8 cellular contexts compared by ENCODE assay signal in the genomic region with DNA sequence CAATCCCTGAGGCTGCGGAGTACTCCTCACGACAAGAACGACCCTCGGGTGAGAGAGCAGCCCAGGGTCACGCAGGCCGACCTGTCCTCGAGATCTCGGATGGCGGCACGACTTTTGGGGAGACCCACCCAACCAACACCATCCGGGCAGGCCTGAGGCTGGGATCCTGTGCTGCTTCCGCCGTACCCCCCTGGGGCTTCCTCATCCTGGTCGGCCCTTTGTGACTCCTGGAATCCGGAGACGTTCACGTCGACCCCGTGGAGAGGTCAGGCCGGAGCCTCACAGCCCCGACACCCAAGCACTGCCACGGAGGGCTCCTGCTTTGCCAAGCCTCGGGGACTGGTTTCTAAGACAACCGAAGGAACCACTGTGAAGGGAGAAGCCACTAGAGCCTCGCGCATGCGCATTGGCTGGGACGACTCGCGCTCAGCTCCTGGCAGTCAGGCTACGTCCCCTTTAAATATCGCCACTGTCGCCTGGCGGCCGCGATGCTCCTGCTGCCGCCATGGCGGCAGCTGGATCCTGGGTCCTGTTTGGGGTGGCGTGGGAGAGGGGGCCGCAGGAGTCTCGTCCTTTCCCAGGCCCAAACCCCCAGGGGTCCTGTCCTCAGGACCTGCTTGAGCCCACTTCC.
DNase-seq lines count a peak whose midpoint lies in the region; ATAC-seq lines count a peak whose summit lies in the region.
"Not testable (repeated sequence)": the region's sequence is repeated elsewhere in the genome, so short reads cannot be mapped to it uniquely, and the experiment has no call there.

No MANE protein-coding gene starts in this region.

- H3K9me3 Mint-ChIP-seq in activated CD8-positive, alpha-beta T cell treated with anti-CD3 and anti-CD28 coated beads, Interleukin-2, amount 10 ng/mL, durations not matched to agents 7 days and 5 days (ENCODE audit: insufficient read depth); stimulated activated effector memory CD8-positive, alpha-beta T cell treated with anti-CD3 and anti-CD28 coated beads, Interleukin-12 subunit alpha, Interleukin-12 subunit beta, amount 100 ng/mL, for 72 hours: not testable (repeated sequence)

- H3K27me3 Mint-ChIP-seq in activated CD8-positive, alpha-beta T cell treated with anti-CD3 and anti-CD28 coated beads, Interleukin-2, amount 10 ng/mL, durations not matched to agents 7 days and 5 days (ENCODE audit: low read depth): not testable (repeated sequence)

- H3K36me3 Mint-ChIP-seq in activated CD8-positive, alpha-beta T cell treated with anti-CD3 and anti-CD28 coated beads, Interleukin-2, amount 10 ng/mL, durations not matched to agents 7 days and 5 days (ENCODE audit: low read depth); stimulated activated effector memory CD8-positive, alpha-beta T cell treated with anti-CD3 and anti-CD28 coated beads, Interleukin-12 subunit alpha, Interleukin-12 subunit beta, amount 100 ng/mL, for 72 hours: not testable (repeated sequence)

- POLR2A ChIA-PET in activated CD8-positive, alpha-beta T cell treated with anti-CD3 and anti-CD28 coated beads, Interleukin-2, amount 10 ng/mL, durations not matched to agents 7 days and 5 days (lab: Charles Lee): not testable (repeated sequence)

- H3K4me3 Mint-ChIP-seq in activated CD8-positive, alpha-beta T cell treated with anti-CD3 and anti-CD28 coated beads, Interleukin-2, amount 10 ng/mL, durations not matched to agents 7 days and 5 days: not testable (repeated sequence)
- peak overlapping the region; percentile 62 for H3K4me3 Mint-ChIP-seq in stimulated activated effector memory CD8-positive, alpha-beta T cell treated with anti-CD3 and anti-CD28 coated beads, Interleukin-12 subunit alpha, Interleukin-12 subunit beta, amount 100 ng/mL, for 72 hours

- peak; percentile 73 for ATAC-seq in GM18519 (IDR thresholded peaks at IDR 0.05; ENCODE audit: low FRiP score, unreplicated experiment)
- ATAC-seq in GM19452 (IDR thresholded peaks at IDR 0.05; ENCODE audit: unreplicated experiment): peak; percentile 90
- peak; percentile 66 for ATAC-seq in GM21825 (IDR thresholded peaks at IDR 0.05; ENCODE audit: unreplicated experiment)
- ATAC-seq in HG03025 (IDR thresholded peaks at IDR 0.05; ENCODE audit: low FRiP score, unreplicated experiment): peak; percentile 82
- peak; percentile 53 for ATAC-seq in HG03457 (IDR thresholded peaks at IDR 0.05; ENCODE audit: unreplicated experiment)
- ATAC-seq in activated CD8-positive, alpha-beta T cell treated with anti-CD3 and anti-CD28 coated beads, Interleukin-2, amount 10 ng/mL, durations not matched to agents 7 days and 5 days: peak; percentile 81
- peak; percentile 90 for ATAC-seq in left ventricle myocardium superior
- peak; percentile 86 for ATAC-seq in stimulated activated effector memory CD8-positive, alpha-beta T cell treated with anti-CD3 and anti-CD28 coated beads, Interleukin-12 subunit alpha, Interleukin-12 subunit beta, amount 100 ng/mL, for 72 hours

- H3K27ac Mint-ChIP-seq in activated CD8-positive, alpha-beta T cell treated with anti-CD3 and anti-CD28 coated beads, Interleukin-2, amount 10 ng/mL, durations not matched to agents 7 days and 5 days; stimulated activated effector memory CD8-positive, alpha-beta T cell treated with anti-CD3 and anti-CD28 coated beads, Interleukin-12 subunit alpha, Interleukin-12 subunit beta, amount 100 ng/mL, for 72 hours: not testable (repeated sequence)

- intact Hi-C loops in left ventricle myocardium superior (cut with micrococcal nuclease): not testable (repeated sequence)

- not testable (repeated sequence) for DNase-seq in activated CD8-positive, alpha-beta T cell treated with anti-CD3 and anti-CD28 coated beads, Interleukin-2, amount 10 ng/mL, durations not matched to agents 7 days and 5 days; left ventricle myocardium superior; stimulated activated effector memory CD8-positive, alpha-beta T cell treated with anti-CD3 and anti-CD28 coated beads, Interleukin-12 subunit alpha, Interleukin-12 subunit beta, amount 100 ng/mL, for 72 hours (ENCODE audit: low spot score in 2 of 2)

- CTCF ChIA-PET in activated CD8-positive, alpha-beta T cell treated with anti-CD3 and anti-CD28 coated beads, Interleukin-2, amount 10 ng/mL, durations not matched to agents 7 days and 5 days (lab: Charles Lee): not testable (repeated sequence)

- not testable (repeated sequence) for H3K4me1 Mint-ChIP-seq in activated CD8-positive, alpha-beta T cell treated with anti-CD3 and anti-CD28 coated beads, Interleukin-2, amount 10 ng/mL, durations not matched to agents 7 days and 5 days (ENCODE audit: low read depth); stimulated activated effector memory CD8-positive, alpha-beta T cell treated with anti-CD3 and anti-CD28 coated beads, Interleukin-12 subunit alpha, Interleukin-12 subunit beta, amount 100 ng/mL, for 72 hours
